Comparison of ENCODE assay signal across 1 cellular context in the genomic region with DNA sequence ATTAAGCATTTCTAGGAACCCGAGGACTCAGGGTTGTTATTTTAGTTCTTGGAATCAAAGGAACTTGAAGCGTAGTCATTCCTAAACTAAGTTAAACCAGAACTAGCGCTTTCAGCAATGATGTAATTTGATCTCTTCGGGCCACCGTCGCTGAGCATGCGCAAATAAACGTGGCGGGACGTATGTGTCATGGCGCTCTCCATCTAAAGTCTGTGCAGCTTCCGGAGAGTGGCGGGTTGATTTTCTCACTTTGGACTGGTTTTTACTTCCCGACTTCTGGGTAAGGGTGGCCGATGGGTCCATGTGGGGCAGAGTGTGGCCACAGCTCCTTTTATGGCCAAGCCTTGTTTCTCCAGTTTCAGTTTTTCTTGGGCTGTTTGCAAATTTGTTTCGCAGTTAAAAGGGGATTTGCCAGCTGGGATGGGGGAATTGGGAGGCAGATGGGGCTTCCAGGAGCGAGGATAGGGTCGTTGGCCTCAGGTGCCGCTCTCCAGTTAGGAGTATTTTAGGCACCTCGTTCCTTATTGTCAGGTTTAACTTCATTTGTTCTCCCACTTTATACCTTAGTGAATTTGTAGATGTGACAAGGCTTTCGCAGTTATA.
TF ChIP-seq lines count a peak whose summit lies in the region.

TSS of gene CDKAL1 (plus strand) at position 163 of the 603 bp plus-strand sequence. CDS start 11,894 bp downstream, outside the sequence.

TF ChIP-seq in H1, 55 proteins besides CTCF, POLR2A, EP300 and RAD21 (continued from another document):
- peak; percentile 49; the same call in 1 of the 2 replicates for TF ChIP-seq MAX (IDR thresholded peaks at IDR 0.05)
- TF ChIP-seq JUND (IDR thresholded peaks at IDR 0.05; ENCODE audit: low read length) = 0 out of 2 replicates have a peak, but pooled peaks have one; percentile 25
- no peak for TF ChIP-seq SRF (IDR thresholded peaks at IDR 0.05; ENCODE audit: low read depth, low read length)
- no peak for TF ChIP-seq TCF12 (IDR thresholded peaks at IDR 0.05; ENCODE audit: low read depth, low read length)
- TF ChIP-seq MAFK (IDR thresholded peaks at IDR 0.05; ENCODE audit: low read depth, low read length) = no peak
- TF ChIP-seq SAP30 (IDR thresholded peaks at IDR 0.05; ENCODE audit: insufficient read depth, insufficient replicate concordance, low read length) = no peak
- no peak for TF ChIP-seq GABPA (IDR thresholded peaks at IDR 0.05; ENCODE audit: borderline replicate concordance, insufficient read depth, low read length)
- peak; percentile 85 for TF ChIP-seq ASH2L (IDR thresholded peaks at IDR 0.05; ENCODE audit: low read length)
- no peak for TF ChIP-seq NANOG (IDR thresholded peaks at IDR 0.05; ENCODE audit: insufficient read depth, low read depth, low read length, poor library complexity, severe bottlenecking)
- no peak for TF ChIP-seq SP2 (IDR thresholded peaks at IDR 0.05; ENCODE audit: low read length)
- TF ChIP-seq, protein P1, sequence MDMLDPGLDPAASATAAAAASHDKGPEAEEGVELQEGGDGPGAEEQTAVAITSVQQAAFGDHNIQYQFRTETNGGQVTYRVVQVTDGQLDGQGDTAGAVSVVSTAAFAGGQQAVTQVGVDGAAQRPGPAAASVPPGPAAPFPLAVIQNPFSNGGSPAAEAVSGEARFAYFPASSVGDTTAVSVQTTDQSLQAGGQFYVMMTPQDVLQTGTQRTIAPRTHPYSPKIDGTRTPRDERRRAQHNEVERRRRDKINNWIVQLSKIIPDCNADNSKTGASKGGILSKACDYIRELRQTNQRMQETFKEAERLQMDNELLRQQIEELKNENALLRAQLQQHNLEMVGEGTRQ (IDR thresholded peaks at IDR 0.05; ENCODE audit: low read length) = no peak
- peak; percentile 94 for TF ChIP-seq KDM5A (IDR thresholded peaks at IDR 0.05; ENCODE audit: low read length)
- no peak for TF ChIP-seq RFX5 (IDR thresholded peaks at IDR 0.05; ENCODE audit: borderline replicate concordance, low read depth, low read length)
- TF ChIP-seq CEBPB (IDR thresholded peaks at IDR 0.05; ENCODE audit: low read depth, low read length) = no peak
- no peak for TF ChIP-seq TEAD4 (IDR thresholded peaks at IDR 0.05; ENCODE audit: low read depth, low read length)
- no peak for TF ChIP-seq SIRT6 (IDR thresholded peaks at IDR 0.05; ENCODE audit: low read length)
- TF ChIP-seq CBX8 (IDR thresholded peaks at IDR 0.05; ENCODE audit: borderline replicate concordance, low read depth, low read length) = no peak
- TF ChIP-seq SP4 (IDR thresholded peaks at IDR 0.05; ENCODE audit: low read length) = peak; percentile 76; the same call in 1 of the 2 replicates
- no peak for TF ChIP-seq RXRA (IDR thresholded peaks at IDR 0.05; ENCODE audit: insufficient read depth, low read depth, low read length)
- TF ChIP-seq POU5F1 (IDR thresholded peaks at IDR 0.05; ENCODE audit: low read depth, low read length) = no peak
- TF ChIP-seq KDM1A (IDR thresholded peaks at IDR 0.05; ENCODE audit: borderline replicate concordance, low read length) = no peak
- 0 out of 2 replicates have a peak, but pooled peaks have one; percentile 15 for TF ChIP-seq SIX5 (IDR thresholded peaks at IDR 0.05; ENCODE audit: low read depth, low read length)
- TF ChIP-seq, protein P2, sequence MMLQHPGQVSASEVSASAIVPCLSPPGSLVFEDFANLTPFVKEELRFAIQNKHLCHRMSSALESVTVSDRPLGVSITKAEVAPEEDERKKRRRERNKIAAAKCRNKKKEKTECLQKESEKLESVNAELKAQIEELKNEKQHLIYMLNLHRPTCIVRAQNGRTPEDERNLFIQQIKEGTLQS (IDR thresholded peaks at IDR 0.05; ENCODE audit: insufficient read depth, low read depth, low read length) = no peak
- peak; percentile 80 for TF ChIP-seq PHF8 (conservative IDR thresholded peaks at IDR 0.05; ENCODE audit: low read depth, low read length)
- TF ChIP-seq BCL11A (IDR thresholded peaks at IDR 0.05; ENCODE audit: low read depth in 2 of 2, low read length in 2 of 2) = no peak
- TF ChIP-seq, protein P3, sequence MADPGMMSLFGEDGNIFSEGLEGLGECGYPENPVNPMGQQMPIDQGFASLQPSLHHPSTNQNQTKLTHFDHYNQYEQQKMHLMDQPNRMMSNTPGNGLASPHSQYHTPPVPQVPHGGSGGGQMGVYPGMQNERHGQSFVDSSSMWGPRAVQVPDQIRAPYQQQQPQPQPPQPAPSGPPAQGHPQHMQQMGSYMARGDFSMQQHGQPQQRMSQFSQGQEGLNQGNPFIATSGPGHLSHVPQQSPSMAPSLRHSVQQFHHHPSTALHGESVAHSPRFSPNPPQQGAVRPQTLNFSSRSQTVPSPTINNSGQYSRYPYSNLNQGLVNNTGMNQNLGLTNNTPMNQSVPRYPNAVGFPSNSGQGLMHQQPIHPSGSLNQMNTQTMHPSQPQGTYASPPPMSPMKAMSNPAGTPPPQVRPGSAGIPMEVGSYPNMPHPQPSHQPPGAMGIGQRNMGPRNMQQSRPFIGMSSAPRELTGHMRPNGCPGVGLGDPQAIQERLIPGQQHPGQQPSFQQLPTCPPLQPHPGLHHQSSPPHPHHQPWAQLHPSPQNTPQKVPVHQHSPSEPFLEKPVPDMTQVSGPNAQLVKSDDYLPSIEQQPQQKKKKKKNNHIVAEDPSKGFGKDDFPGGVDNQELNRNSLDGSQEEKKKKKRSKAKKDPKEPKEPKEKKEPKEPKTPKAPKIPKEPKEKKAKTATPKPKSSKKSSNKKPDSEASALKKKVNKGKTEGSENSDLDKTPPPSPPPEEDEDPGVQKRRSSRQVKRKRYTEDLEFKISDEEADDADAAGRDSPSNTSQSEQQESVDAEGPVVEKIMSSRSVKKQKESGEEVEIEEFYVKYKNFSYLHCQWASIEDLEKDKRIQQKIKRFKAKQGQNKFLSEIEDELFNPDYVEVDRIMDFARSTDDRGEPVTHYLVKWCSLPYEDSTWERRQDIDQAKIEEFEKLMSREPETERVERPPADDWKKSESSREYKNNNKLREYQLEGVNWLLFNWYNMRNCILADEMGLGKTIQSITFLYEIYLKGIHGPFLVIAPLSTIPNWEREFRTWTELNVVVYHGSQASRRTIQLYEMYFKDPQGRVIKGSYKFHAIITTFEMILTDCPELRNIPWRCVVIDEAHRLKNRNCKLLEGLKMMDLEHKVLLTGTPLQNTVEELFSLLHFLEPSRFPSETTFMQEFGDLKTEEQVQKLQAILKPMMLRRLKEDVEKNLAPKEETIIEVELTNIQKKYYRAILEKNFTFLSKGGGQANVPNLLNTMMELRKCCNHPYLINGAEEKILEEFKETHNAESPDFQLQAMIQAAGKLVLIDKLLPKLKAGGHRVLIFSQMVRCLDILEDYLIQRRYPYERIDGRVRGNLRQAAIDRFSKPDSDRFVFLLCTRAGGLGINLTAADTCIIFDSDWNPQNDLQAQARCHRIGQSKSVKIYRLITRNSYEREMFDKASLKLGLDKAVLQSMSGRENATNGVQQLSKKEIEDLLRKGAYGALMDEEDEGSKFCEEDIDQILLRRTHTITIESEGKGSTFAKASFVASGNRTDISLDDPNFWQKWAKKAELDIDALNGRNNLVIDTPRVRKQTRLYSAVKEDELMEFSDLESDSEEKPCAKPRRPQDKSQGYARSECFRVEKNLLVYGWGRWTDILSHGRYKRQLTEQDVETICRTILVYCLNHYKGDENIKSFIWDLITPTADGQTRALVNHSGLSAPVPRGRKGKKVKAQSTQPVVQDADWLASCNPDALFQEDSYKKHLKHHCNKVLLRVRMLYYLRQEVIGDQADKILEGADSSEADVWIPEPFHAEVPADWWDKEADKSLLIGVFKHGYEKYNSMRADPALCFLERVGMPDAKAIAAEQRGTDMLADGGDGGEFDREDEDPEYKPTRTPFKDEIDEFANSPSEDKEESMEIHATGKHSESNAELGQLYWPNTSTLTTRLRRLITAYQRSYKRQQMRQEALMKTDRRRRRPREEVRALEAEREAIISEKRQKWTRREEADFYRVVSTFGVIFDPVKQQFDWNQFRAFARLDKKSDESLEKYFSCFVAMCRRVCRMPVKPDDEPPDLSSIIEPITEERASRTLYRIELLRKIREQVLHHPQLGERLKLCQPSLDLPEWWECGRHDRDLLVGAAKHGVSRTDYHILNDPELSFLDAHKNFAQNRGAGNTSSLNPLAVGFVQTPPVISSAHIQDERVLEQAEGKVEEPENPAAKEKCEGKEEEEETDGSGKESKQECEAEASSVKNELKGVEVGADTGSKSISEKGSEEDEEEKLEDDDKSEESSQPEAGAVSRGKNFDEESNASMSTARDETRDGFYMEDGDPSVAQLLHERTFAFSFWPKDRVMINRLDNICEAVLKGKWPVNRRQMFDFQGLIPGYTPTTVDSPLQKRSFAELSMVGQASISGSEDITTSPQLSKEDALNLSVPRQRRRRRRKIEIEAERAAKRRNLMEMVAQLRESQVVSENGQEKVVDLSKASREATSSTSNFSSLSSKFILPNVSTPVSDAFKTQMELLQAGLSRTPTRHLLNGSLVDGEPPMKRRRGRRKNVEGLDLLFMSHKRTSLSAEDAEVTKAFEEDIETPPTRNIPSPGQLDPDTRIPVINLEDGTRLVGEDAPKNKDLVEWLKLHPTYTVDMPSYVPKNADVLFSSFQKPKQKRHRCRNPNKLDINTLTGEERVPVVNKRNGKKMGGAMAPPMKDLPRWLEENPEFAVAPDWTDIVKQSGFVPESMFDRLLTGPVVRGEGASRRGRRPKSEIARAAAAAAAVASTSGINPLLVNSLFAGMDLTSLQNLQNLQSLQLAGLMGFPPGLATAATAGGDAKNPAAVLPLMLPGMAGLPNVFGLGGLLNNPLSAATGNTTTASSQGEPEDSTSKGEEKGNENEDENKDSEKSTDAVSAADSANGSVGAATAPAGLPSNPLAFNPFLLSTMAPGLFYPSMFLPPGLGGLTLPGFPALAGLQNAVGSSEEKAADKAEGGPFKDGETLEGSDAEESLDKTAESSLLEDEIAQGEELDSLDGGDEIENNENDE (IDR thresholded peaks at IDR 0.05; ENCODE audit: insufficient replicate concordance, low read length) = no peak
- TF ChIP-seq BACH1 (IDR thresholded peaks at IDR 0.05; ENCODE audit: low read length) = no peak
- TF ChIP-seq RNF2 (IDR thresholded peaks at IDR 0.05; ENCODE audit: borderline replicate concordance, low read depth, low read length, missing control alignments, poor library complexity, severe bottlenecking) = no peak
- TF ChIP-seq ZNF274 (IDR thresholded peaks at IDR 0.05; ENCODE audit: borderline replicate concordance, extremely low read depth, low read length) = no peak
- peak; percentile 69 for TF ChIP-seq RBBP5 (IDR thresholded peaks at IDR 0.05; ENCODE audit: borderline replicate concordance, low read depth, low read length)
- no peak for TF ChIP-seq SUZ12 (IDR thresholded peaks at IDR 0.05; ENCODE audit: low read length)
- peak; percentile 75 for TF ChIP-seq NRF1 (IDR thresholded peaks at IDR 0.05; ENCODE audit: low read depth, low read length)
- peak; percentile 70; the same call in 1 of the 2 replicates for TF ChIP-seq ATF2 (IDR thresholded peaks at IDR 0.05; ENCODE audit: low read length)
- peak; percentile 84 for TF ChIP-seq TAF7 (optimal IDR thresholded peaks at IDR 0.05; ENCODE audit: borderline replicate concordance, low read depth, low read length)
- no peak for TF ChIP-seq JUN (IDR thresholded peaks at IDR 0.05; ENCODE audit: low read depth, low read length)
- 0 out of 2 replicates have a peak, but pooled peaks have one; percentile 40 for TF ChIP-seq E2F6 (IDR thresholded peaks at IDR 0.05)
- no peak for TF ChIP-seq KDM4A (IDR thresholded peaks at IDR 0.05; ENCODE audit: low read depth, low read length, severe bottlenecking)
- TF ChIP-seq EGR1 (IDR thresholded peaks at IDR 0.05; ENCODE audit: borderline replicate concordance, low read depth, low read length) = no peak
- TF ChIP-seq CREB1 (IDR thresholded peaks at IDR 0.05) = peak; percentile 73
- TF ChIP-seq POLR2AphosphoS5 (IDR thresholded peaks at IDR 0.05; ENCODE audit: low read depth, low read length) = peak; percentile 96
- TF ChIP-seq YY1 (IDR thresholded peaks at IDR 0.05; ENCODE audit: low read depth, low read length) = peak; percentile 97
- TF ChIP-seq HDAC2 (IDR thresholded peaks at IDR 0.05; ENCODE audit: borderline replicate concordance in 1 of 2, low read depth in 2 of 2, low read length in 2 of 2) = peak in 1 of 2 experiments; percentile 49; a peak in 1 of 4 replicates
- TF ChIP-seq CHD2 (IDR thresholded peaks at IDR 0.05; ENCODE audit: low read length) = no peak
- no peak for TF ChIP-seq CHD1 (IDR thresholded peaks at IDR 0.05; ENCODE audit: low read depth, low read length)
- TF ChIP-seq SP1 (IDR thresholded peaks at IDR 0.05; ENCODE audit: low read depth, low read length) = peak; percentile 40; the same call in 1 of the 2 replicates
- TF ChIP-seq HDAC6 (IDR thresholded peaks at IDR 0.05; ENCODE audit: low read depth, low read length) = no peak
- no peak for TF ChIP-seq CBX5 (IDR thresholded peaks at IDR 0.05; ENCODE audit: low read depth, low read length)
- TF ChIP-seq SIN3A (conservative IDR thresholded peaks at IDR 0.05 in 1 of 2, IDR thresholded peaks at IDR 0.05 in 1 of 2; ENCODE audit: low read depth in 1 of 2, low read length in 2 of 2) = peak; percentile 57 to 61; a peak in 1 of 4 replicates
- no peak for TF ChIP-seq EZH2 (IDR thresholded peaks at IDR 0.05; ENCODE audit: low read depth, low read length, severe bottlenecking)
- no peak for TF ChIP-seq FOSL1 (IDR thresholded peaks at IDR 0.05; ENCODE audit: insufficient read depth, low read depth, low read length)
- TF ChIP-seq TBP (IDR thresholded peaks at IDR 0.05; ENCODE audit: low read depth, low read length) = peak; percentile 86
- TF ChIP-seq TAF1 (IDR thresholded peaks at IDR 0.05; ENCODE audit: low read depth, low read length) = peak; percentile 96
- TF ChIP-seq CTBP2 (IDR thresholded peaks at IDR 0.05; ENCODE audit: borderline replicate concordance, insufficient read depth, insufficient read length, low read length) = no peak
- no peak for TF ChIP-seq GTF2F1 (IDR thresholded peaks at IDR 0.05; ENCODE audit: borderline replicate concordance, low read depth, low read length)
TF ChIP-seq in H1: peak in this region for 20.
